ENCODE assay signal across 11 cellular contexts in genomic region chr5:61139094-61139873, GRCh38. TPM values are rescaled to one million over a fixed set of nuclear protein-coding genes. Genes with fewer than 3 reads are reported as not detected.
DNase-seq lines count a peak whose midpoint lies in the region; ATAC-seq and TF ChIP-seq lines count a peak whose summit lies in the region.
"Had no signal": no experiment of that assay in that cellular context is flagged by ENCODE, and none has a peak within 500 bp of the region (broad histone marks: within the 10 kb centered on the region; RNA-seq: fewer than 3 reads in every experiment).

No MANE protein-coding gene starts in this region.

- peak; percentile 75 for ATAC-seq in left colon

- H3K9me2 ChIP-seq in hepatocyte (replicated peaks; ENCODE audit: insufficient read depth), result no peaks in the 10 kb centered on the region

- H3K79me2 ChIP-seq in hepatocyte, result no peaks in the 10 kb centered on the region

- intact Hi-C loops in left colon (cut with DNase I, micrococcal nuclease), result no loop called here

- H3K4me3 ChIP-seq in hepatocyte, result no peak overlapping the region
- H3K4me3 ChIP-seq: SJCRH30 had no signal

- H3K4me2 ChIP-seq in hepatocyte, result no peak overlapping the region

- H3K27ac ChIP-seq in hepatocyte, result no peak overlapping the region
- H3K27ac ChIP-seq: SJCRH30 had no signal

- no peaks in the 10 kb centered on the region for H3K4me1 ChIP-seq in hepatocyte (ENCODE audit: insufficient read depth)

- H3K9me3 ChIP-seq in hepatocyte (ENCODE audit: low read depth), result no peaks in the 10 kb centered on the region
- H3K9me3 ChIP-seq: SJCRH30 had no signal

- H3K36me3 ChIP-seq in hepatocyte (replicated peaks; ENCODE audit: insufficient read depth, low read depth), result no peaks in the 10 kb centered on the region
- H3K36me3 ChIP-seq: SJCRH30 had no signal

- POLR2A ChIA-PET in HEK293T (lab: Yijun Ruan, JAX), result no interaction called here

- no peak for TF ChIP-seq CTCF in hepatocyte (IDR thresholded peaks at IDR 0.05; ENCODE audit: poor library complexity)

- CTCF ChIA-PET in HEK293T (lab: Yijun Ruan, JAX), result interaction anchor here (0.6 kb wide), 1 partner anchor 259 kb away, joined by 3 read pairs; no protein-coding TSS in a partner anchor

- peak; percentile 7 for DNase-seq in Daoy (ENCODE audit: low read depth)
- peak; percentile 25 for DNase-seq in HEK293T (ENCODE audit: extremely low spot score)
- DNase-seq in SW480 (ENCODE audit: low spot score), result peak; percentile 5
- DNase-seq in left colon, result no peak
- DNase-seq in stimulated activated CD4-positive, alpha-beta T cell treated with anti-CD3 and anti-CD28 coated beads, Interleukin-2, amount 100 ng/mL, for 48 hours, result no peak
- no peak for DNase-seq in activated CD4-positive, alpha-beta T cell treated with anti-CD3 and anti-CD28 coated beads, Interleukin-2, amount 50 U/mL, for 1 hour
- no peak for DNase-seq in hepatocyte (ENCODE audit: low spot score)
- no peak for DNase-seq in DMS79 treated with DMSO at 0.1 percent for 48 hours (lab: John Stamatoyannopoulos, UW)
- DNase-seq: caudate nucleus, NCI-H187, SJCRH30 had no signal

- no peaks in the 10 kb centered on the region for H4K20me1 ChIP-seq in hepatocyte (ENCODE audit: insufficient read depth, poor library complexity, severe bottlenecking)

- WGBS in hepatocyte (ENCODE audit: low lambda C conversion rate, missing lambda C conversion rate), result 86% methylated on average over 5 of the region's 5 CpGs

- H2AFZ ChIP-seq in hepatocyte, result no peak overlapping the region

- H3K27me3 ChIP-seq in hepatocyte, result no peaks in the 10 kb centered on the region
- H3K27me3 ChIP-seq: SJCRH30 had no signal

TF ChIP-seq in HEK293T, 16 proteins besides CTCF, POLR2A, EP300 and RAD21:
- no peak for TF ChIP-seq FOXK2 (IDR thresholded peaks at IDR 0.05)
- TF ChIP-seq SUZ12 (IDR thresholded peaks at IDR 0.05), result no peak
- no peak for TF ChIP-seq L3MBTL2 (conservative IDR thresholded peaks at IDR 0.05)
- no peak for TF ChIP-seq CTBP1 (IDR thresholded peaks at IDR 0.05; ENCODE audit: borderline replicate concordance)
- no peak for TF ChIP-seq TARDBP (IDR thresholded peaks at IDR 0.05)
- no peak for TF ChIP-seq ARNT (IDR thresholded peaks at IDR 0.05)
- TF ChIP-seq ZNF384 (IDR thresholded peaks at IDR 0.05), result no peak
- TF ChIP-seq SP1 (IDR thresholded peaks at IDR 0.05), result no peak

RNA-seq across cellular contexts. Expression of gene SMIM15, which starts 23.0 kb away (rescaled TPM):
- 69.0 and 94.2 TPM in 2 replicates for total RNA-seq in Daoy (2014; rRNA removed; shearing (Covaris generic))
- 100 to 1,000 TPM; 110 to 115 TPM for total RNA-seq in left colon
- 50.4 and 55.0 TPM in 2 replicates for total RNA-seq in hepatocyte
- 50.4 and 65.8 TPM in 2 replicates for polyA plus RNA-seq in hepatocyte

Comparison
In these comparisons a context has a peak if more than half of its experiments do, and no peak if none do; other contexts are left out.
1. DNase-seq: peak in Daoy (single experiment), HEK293T (single experiment) and SW480 (single experiment); none in left colon (0 of 2), stimulated activated CD4-positive, alpha-beta T cell treated with anti-CD3 and anti-CD28 coated beads, Interleukin-2, amount 100 ng/mL, for 48 hours (0 of 2), activated CD4-positive, alpha-beta T cell treated with anti-CD3 and anti-CD28 coated beads, Interleukin-2, amount 50 U/mL, for 1 hour (single experiment), hepatocyte (single experiment) and DMS79 treated with DMSO at 0.1 percent for 48 hours (single experiment).